In the genomic region with DNA sequence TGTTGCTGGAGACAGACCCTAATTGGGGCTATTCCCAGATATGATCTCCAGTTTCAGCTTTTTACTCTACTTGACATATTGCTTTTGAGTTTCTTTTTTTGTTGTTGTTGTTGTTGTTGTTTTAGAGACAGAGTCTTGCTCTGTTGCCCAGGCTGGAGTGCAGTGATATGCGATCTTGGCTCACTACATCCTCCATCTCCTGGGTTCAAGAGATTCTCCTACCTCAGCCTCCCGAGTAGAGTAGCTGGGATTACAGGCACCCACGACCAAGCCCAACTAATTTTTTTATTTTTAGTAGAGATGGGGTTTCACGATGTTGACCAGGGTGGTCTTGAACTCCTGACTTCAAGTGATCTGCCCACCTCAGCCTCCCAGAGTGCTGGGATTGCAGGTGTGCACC, we compare ENCODE assay signal across 2 cellular contexts.
TF ChIP-seq lines count a peak whose summit lies in the region.

No MANE protein-coding gene starts in this region.

TF ChIP-seq in GM23338, 12 proteins besides CTCF, POLR2A, EP300 and RAD21 (continues in another document):
- TF ChIP-seq EZH2phosphoT487 (IDR thresholded peaks at IDR 0.05; ENCODE audit: unreplicated experiment) (no peak), REST (IDR thresholded peaks at IDR 0.05; ENCODE audit: unreplicated experiment) (no peak), NANOG (IDR thresholded peaks at IDR 0.05; ENCODE audit: borderline replicate concordance) (no peak), ZNF331 (CRISPR knock-in tag; IDR thresholded peaks at IDR 0.05; ENCODE audit: low read depth) (no peak), EZH2 (IDR thresholded peaks at IDR 0.05; ENCODE audit: low read depth, unreplicated experiment) (no peak), POLR2AphosphoS5 (IDR thresholded peaks at IDR 0.05; ENCODE audit: low read depth) (no peak), ZNF114 (CRISPR knock-in tag; IDR thresholded peaks at IDR 0.05) (no peak), CREB1 (CRISPR knock-in tag; IDR thresholded peaks at IDR 0.05; ENCODE audit: low read depth) (no peak), STAT1 (IDR thresholded peaks at IDR 0.05; ENCODE audit: unreplicated experiment) (no peak), JUNB (IDR thresholded peaks at IDR 0.05; ENCODE audit: unreplicated experiment) (no peak)
- TF ChIP-seq, protein P1, sequence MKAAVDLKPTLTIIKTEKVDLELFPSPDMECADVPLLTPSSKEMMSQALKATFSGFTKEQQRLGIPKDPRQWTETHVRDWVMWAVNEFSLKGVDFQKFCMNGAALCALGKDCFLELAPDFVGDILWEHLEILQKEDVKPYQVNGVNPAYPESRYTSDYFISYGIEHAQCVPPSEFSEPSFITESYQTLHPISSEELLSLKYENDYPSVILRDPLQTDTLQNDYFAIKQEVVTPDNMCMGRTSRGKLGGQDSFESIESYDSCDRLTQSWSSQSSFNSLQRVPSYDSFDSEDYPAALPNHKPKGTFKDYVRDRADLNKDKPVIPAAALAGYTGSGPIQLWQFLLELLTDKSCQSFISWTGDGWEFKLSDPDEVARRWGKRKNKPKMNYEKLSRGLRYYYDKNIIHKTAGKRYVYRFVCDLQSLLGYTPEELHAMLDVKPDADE (IDR thresholded peaks at IDR 0.05), result no peak

TF ChIP-seq in GM12878, 131 proteins besides CTCF, POLR2A, EP300 and RAD21:
- TF ChIP-seq RCOR1 (conservative IDR thresholded peaks at IDR 0.05; ENCODE audit: low read depth, low read length), result no peak
- TF ChIP-seq, protein P2, sequence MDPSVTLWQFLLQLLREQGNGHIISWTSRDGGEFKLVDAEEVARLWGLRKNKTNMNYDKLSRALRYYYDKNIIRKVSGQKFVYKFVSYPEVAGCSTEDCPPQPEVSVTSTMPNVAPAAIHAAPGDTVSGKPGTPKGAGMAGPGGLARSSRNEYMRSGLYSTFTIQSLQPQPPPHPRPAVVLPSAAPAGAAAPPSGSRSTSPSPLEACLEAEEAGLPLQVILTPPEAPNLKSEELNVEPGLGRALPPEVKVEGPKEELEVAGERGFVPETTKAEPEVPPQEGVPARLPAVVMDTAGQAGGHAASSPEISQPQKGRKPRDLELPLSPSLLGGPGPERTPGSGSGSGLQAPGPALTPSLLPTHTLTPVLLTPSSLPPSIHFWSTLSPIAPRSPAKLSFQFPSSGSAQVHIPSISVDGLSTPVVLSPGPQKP (IDR thresholded peaks at IDR 0.05; ENCODE audit: low read depth, low read length), result no peak
- no peak for TF ChIP-seq JUNB (IDR thresholded peaks at IDR 0.05)
- TF ChIP-seq CEBPZ (IDR thresholded peaks at IDR 0.05; ENCODE audit: low read depth, low read length), result no peak
- TF ChIP-seq, protein P3, sequence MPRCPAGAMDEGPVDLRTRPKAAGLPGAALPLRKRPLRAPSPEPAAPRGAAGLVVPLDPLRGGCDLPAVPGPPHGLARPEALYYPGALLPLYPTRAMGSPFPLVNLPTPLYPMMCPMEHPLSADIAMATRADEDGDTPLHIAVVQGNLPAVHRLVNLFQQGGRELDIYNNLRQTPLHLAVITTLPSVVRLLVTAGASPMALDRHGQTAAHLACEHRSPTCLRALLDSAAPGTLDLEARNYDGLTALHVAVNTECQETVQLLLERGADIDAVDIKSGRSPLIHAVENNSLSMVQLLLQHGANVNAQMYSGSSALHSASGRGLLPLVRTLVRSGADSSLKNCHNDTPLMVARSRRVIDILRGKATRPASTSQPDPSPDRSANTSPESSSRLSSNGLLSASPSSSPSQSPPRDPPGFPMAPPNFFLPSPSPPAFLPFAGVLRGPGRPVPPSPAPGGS (IDR thresholded peaks at IDR 0.05; ENCODE audit: borderline replicate concordance, insufficient read depth, low read depth, low read length, poor library complexity, severe bottlenecking), result no peak
- no peak for TF ChIP-seq LARP7 (IDR thresholded peaks at IDR 0.05)
- TF ChIP-seq, protein P4, sequence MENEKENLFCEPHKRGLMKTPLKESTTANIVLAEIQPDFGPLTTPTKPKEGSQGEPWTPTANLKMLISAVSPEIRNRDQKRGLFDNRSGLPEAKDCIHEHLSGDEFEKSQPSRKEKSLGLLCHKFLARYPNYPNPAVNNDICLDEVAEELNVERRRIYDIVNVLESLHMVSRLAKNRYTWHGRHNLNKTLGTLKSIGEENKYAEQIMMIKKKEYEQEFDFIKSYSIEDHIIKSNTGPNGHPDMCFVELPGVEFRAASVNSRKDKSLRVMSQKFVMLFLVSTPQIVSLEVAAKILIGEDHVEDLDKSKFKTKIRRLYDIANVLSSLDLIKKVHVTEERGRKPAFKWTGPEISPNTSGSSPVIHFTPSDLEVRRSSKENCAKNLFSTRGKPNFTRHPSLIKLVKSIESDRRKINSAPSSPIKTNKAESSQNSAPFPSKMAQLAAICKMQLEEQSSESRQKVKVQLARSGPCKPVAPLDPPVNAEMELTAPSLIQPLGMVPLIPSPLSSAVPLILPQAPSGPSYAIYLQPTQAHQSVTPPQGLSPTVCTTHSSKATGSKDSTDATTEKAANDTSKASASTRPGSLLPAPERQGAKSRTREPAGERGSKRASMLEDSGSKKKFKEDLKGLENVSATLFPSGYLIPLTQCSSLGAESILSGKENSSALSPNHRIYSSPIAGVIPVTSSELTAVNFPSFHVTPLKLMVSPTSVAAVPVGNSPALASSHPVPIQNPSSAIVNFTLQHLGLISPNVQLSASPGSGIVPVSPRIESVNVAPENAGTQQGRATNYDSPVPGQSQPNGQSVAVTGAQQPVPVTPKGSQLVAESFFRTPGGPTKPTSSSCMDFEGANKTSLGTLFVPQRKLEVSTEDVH (IDR thresholded peaks at IDR 0.05; ENCODE audit: low read depth, partially characterized antibody), result no peak
- no peak for TF ChIP-seq EGR1 (IDR thresholded peaks at IDR 0.05; ENCODE audit: borderline replicate concordance in 1 of 2, low read depth in 2 of 2, low read length in 2 of 2)
- TF ChIP-seq NFIC (IDR thresholded peaks at IDR 0.05; ENCODE audit: low read depth, low read length), result no peak
- no peak for TF ChIP-seq RUNX3 (IDR thresholded peaks at IDR 0.05; ENCODE audit: low read length)
- no peak for TF ChIP-seq STAT3 (IDR thresholded peaks at IDR 0.05; ENCODE audit: low read depth, low read length)
- no peak for TF ChIP-seq PML (IDR thresholded peaks at IDR 0.05; ENCODE audit: low read length)
- TF ChIP-seq CHD4 (IDR thresholded peaks at IDR 0.05), result no peak
- TF ChIP-seq NRF1 (conservative IDR thresholded peaks at IDR 0.05; ENCODE audit: low read depth, low read length), result no peak
- no peak for TF ChIP-seq SMC3 (IDR thresholded peaks at IDR 0.05; ENCODE audit: borderline replicate concordance, low read length)
- TF ChIP-seq WRNIP1 (IDR thresholded peaks at IDR 0.05; ENCODE audit: borderline replicate concordance, low read depth, low read length), result no peak
- TF ChIP-seq BHLHE40 (IDR thresholded peaks at IDR 0.05; ENCODE audit: borderline replicate concordance in 1 of 2, low read depth in 2 of 2, low read length in 1 of 2), result no peak
- TF ChIP-seq, protein P5, sequence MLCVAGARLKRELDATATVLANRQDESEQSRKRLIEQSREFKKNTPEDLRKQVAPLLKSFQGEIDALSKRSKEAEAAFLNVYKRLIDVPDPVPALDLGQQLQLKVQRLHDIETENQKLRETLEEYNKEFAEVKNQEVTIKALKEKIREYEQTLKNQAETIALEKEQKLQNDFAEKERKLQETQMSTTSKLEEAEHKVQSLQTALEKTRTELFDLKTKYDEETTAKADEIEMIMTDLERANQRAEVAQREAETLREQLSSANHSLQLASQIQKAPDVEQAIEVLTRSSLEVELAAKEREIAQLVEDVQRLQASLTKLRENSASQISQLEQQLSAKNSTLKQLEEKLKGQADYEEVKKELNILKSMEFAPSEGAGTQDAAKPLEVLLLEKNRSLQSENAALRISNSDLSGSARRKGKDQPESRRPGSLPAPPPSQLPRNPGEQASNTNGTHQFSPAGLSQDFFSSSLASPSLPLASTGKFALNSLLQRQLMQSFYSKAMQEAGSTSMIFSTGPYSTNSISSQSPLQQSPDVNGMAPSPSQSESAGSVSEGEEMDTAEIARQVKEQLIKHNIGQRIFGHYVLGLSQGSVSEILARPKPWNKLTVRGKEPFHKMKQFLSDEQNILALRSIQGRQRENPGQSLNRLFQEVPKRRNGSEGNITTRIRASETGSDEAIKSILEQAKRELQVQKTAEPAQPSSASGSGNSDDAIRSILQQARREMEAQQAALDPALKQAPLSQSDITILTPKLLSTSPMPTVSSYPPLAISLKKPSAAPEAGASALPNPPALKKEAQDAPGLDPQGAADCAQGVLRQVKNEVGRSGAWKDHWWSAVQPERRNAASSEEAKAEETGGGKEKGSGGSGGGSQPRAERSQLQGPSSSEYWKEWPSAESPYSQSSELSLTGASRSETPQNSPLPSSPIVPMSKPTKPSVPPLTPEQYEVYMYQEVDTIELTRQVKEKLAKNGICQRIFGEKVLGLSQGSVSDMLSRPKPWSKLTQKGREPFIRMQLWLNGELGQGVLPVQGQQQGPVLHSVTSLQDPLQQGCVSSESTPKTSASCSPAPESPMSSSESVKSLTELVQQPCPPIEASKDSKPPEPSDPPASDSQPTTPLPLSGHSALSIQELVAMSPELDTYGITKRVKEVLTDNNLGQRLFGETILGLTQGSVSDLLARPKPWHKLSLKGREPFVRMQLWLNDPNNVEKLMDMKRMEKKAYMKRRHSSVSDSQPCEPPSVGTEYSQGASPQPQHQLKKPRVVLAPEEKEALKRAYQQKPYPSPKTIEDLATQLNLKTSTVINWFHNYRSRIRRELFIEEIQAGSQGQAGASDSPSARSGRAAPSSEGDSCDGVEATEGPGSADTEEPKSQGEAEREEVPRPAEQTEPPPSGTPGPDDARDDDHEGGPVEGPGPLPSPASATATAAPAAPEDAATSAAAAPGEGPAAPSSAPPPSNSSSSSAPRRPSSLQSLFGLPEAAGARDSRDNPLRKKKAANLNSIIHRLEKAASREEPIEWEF (IDR thresholded peaks at IDR 0.05; ENCODE audit: insufficient replicate concordance, low read depth, low read length), result no peak
